In genomic region chr15:91222052-91222451, GRCh38 we compare ENCODE assay signal across 38 cellular contexts.
"Had no signal": no experiment of that assay in that cellular context is flagged by ENCODE, and none has a peak within 500 bp of the region (broad histone marks: within the 10 kb centered on the region; RNA-seq: fewer than 3 reads in every experiment).

No MANE protein-coding gene starts in this region.

- H3K4me3 ChIP-seq: ascending aorta, cardiac muscle cell had no signal

- ATAC-seq: activated CD8-positive, alpha-beta T cell treated with anti-CD3 and anti-CD28 coated beads for 36 hours; activated naive CD8-positive, alpha-beta T cell treated with anti-CD3 and anti-CD28 coated beads, Interleukin-2, amount 50 U/mL, for 24 hours; activated T-cell treated with anti-CD3 and anti-CD28 coated beads, Interleukin-2, amount 50 U/mL, for 4 hours; activated T-cell treated with anti-CD3 and anti-CD28 coated beads, Interleukin-2, amount 50 U/mL, for 72 hours; activated T-helper 17 cell treated with anti-CD3 and anti-CD28 coated beads, Interleukin-2, amount 50 U/mL, for 72 hours had no signal

- H3K36me3 Mint-ChIP-seq: activated CD4-positive, alpha-beta memory T cell treated with anti-CD3 and anti-CD28 coated beads for 36 hours; activated naive CD4-positive, alpha-beta T cell treated with anti-CD3 and anti-CD28 coated beads, Interleukin-2, amount 50 U/mL, for 24 hours; activated naive CD8-positive, alpha-beta T cell; activated naive CD8-positive, alpha-beta T cell treated with anti-CD3 and anti-CD28 coated beads, Interleukin-2, amount 10 ng/mL, durations not matched to agents 7 days and 5 days; brain had no signal

- H3K27me3 ChIP-seq: ascending aorta, cardiac muscle cell had no signal

- H3K27ac ChIP-seq: ascending aorta, cardiac muscle cell, VCaP had no signal

- FAIRE-seq: bronchial epithelial cell, TTC549 had no signal

- H3K27ac Mint-ChIP-seq: activated B cell treated with CpG ODN at 0.5 μM for 24 hours; activated CD4-positive, alpha-beta memory T cell treated with anti-CD3 and anti-CD28 coated beads for 36 hours; activated CD4-positive, alpha-beta T cell treated with anti-CD3 and anti-CD28 coated beads, Interleukin-2, amount 10 ng/mL, durations not matched to agents 24 days and 14 days; activated CD8-positive, alpha-beta T cell treated with anti-CD3 and anti-CD28 coated beads for 36 hours; activated naive CD4-positive, alpha-beta T cell treated with anti-CD3 and anti-CD28 coated beads for 36 hours; activated naive CD4-positive, alpha-beta T cell treated with anti-CD3 and anti-CD28 coated beads, Interleukin-2, amount 50 U/mL, for 24 hours; activated naive CD8-positive, alpha-beta T cell; activated naive CD8-positive, alpha-beta T cell treated with anti-CD3 and anti-CD28 coated beads, Interleukin-2, amount 10 ng/mL, durations not matched to agents 7 days and 5 days; activated naive CD8-positive, alpha-beta T cell treated with anti-CD3 and anti-CD28 coated beads, Interleukin-2, amount 50 U/mL, for 24 hours; activated T-cell treated with anti-CD3 and anti-CD28 coated beads, Interleukin-2, amount 50 U/mL, for 72 hours; activated T-helper 1 cell treated with anti-CD3 and anti-CD28 coated beads, Interleukin-12 subunit alpha, Interleukin-12 subunit beta, Interleukin-2, Interleukin-4 antibody, amounts not matched to agents 30 ng/mL and 10 ng/mL and 1 ng/mL, durations not matched to agents 14 hours and 24 hours and 36 hours; activated T-helper 17 cell treated with anti-CD3 and anti-CD28 coated beads, Interleukin-2, amount 50 U/mL, for 72 hours; T-helper 1 cell treated with Interleukin-12 subunit alpha and Interleukin-12 subunit beta and Interleukin-4 antibody, amounts not matched to agents 30 μg/mL and 1 μg/mL, for 36 hours; T-helper 2 cell treated with Interferon-gamma antibody and Interleukin-4, amounts not matched to agents 5 μg/mL and 100 μg/mL, for 36 hours had no signal

- H3K36me3 ChIP-seq: ascending aorta, cardiac muscle cell had no signal

- H3K4me1 Mint-ChIP-seq: activated B cell treated with CpG ODN at 0.5 μM for 24 hours; activated CD4-positive, alpha-beta T cell treated with anti-CD3 and anti-CD28 coated beads, Interleukin-2, amount 10 ng/mL, durations not matched to agents 24 days and 14 days; activated naive CD4-positive, alpha-beta T cell treated with anti-CD3 and anti-CD28 coated beads, Interleukin-2, amount 50 U/mL, for 24 hours; activated naive CD8-positive, alpha-beta T cell treated with anti-CD3 and anti-CD28 coated beads, Interleukin-2, amount 10 ng/mL, durations not matched to agents 7 days and 5 days; activated naive CD8-positive, alpha-beta T cell treated with anti-CD3 and anti-CD28 coated beads, Interleukin-2, amount 50 U/mL, for 24 hours; activated T-helper 17 cell treated with anti-CD3 and anti-CD28 coated beads, Interleukin-2, amount 50 U/mL, for 72 hours; brain; central memory CD8-positive, alpha-beta T cell had no signal

- DNase-seq: activated B cell treated with CpG ODN at 0.5 μM for 24 hours; activated CD4-positive, alpha-beta memory T cell treated with anti-CD3 and anti-CD28 coated beads for 36 hours; activated CD4-positive, alpha-beta T cell treated with anti-CD3 and anti-CD28 coated beads for 4 hours; activated CD4-positive, alpha-beta T cell treated with anti-CD3 and anti-CD28 coated beads, Interleukin-2, amount 10 ng/mL, durations not matched to agents 24 days and 14 days; activated CD4-positive, alpha-beta T cell treated with anti-CD3 and anti-CD28 coated beads, Interleukin-2, amount 50 U/mL, for 1 hour; activated CD4-positive, alpha-beta T cell treated with anti-CD3 and anti-CD28 coated beads, Interleukin-2, amount 50 U/mL, for 4 hours; activated CD4-positive, CD25-positive, alpha-beta regulatory T cell treated with anti-CD3 and anti-CD28 coated beads, Interleukin-2, amount 50 U/mL, for 72 hours; activated CD8-positive, alpha-beta memory T cell treated with anti-CD3 and anti-CD28 coated beads, Interleukin-2, amount 50 U/mL, for 4 hours; activated CD8-positive, alpha-beta T cell treated with anti-CD3 and anti-CD28 coated beads for 36 hours; activated effector memory CD4-positive, alpha-beta T cell treated with anti-CD3 and anti-CD28 coated beads, Interleukin-2, amount 50 U/mL, for 16 hours; activated gamma-delta T cell treated with Interleukin-2 at 50 U/mL for 16 hours; activated naive CD4-positive, alpha-beta T cell; activated naive CD4-positive, alpha-beta T cell treated with anti-CD3 and anti-CD28 coated beads for 36 hours; activated naive CD8-positive, alpha-beta T cell treated with anti-CD3 and anti-CD28 coated beads, Interleukin-2, amount 10 ng/mL, durations not matched to agents 7 days and 5 days; activated naive CD8-positive, alpha-beta T cell treated with anti-CD3 and anti-CD28 coated beads, Interleukin-2, amount 50 U/mL, for 24 hours; activated T-cell treated with anti-CD3 and anti-CD28 coated beads for 4 hours; activated T-cell treated with anti-CD3 and anti-CD28 coated beads, Interleukin-2, amount 50 U/mL, for 1 hour; activated T-cell treated with anti-CD3 and anti-CD28 coated beads, Interleukin-2, amount 50 U/mL, for 4 hours; activated T-cell treated with anti-CD3 and anti-CD28 coated beads, Interleukin-2, amount 50 U/mL, for 72 hours; amygdala; anterior cingulate cortex; cerebellar nuclear complex; T-helper 1 cell; T-helper 2 cell; T-helper 9 cell had no signal

- H3K4me3 Mint-ChIP-seq: activated B cell treated with CpG ODN at 0.5 μM for 24 hours; activated CD4-positive, alpha-beta memory T cell treated with anti-CD3 and anti-CD28 coated beads for 36 hours; activated CD4-positive, alpha-beta T cell treated with anti-CD3 and anti-CD28 coated beads, Interleukin-2, amount 10 ng/mL, durations not matched to agents 24 days and 14 days; activated CD8-positive, alpha-beta T cell treated with anti-CD3 and anti-CD28 coated beads for 36 hours; activated naive CD4-positive, alpha-beta T cell treated with anti-CD3 and anti-CD28 coated beads for 36 hours; activated naive CD4-positive, alpha-beta T cell treated with anti-CD3 and anti-CD28 coated beads, Interleukin-2, amount 50 U/mL, for 24 hours; activated naive CD8-positive, alpha-beta T cell; activated naive CD8-positive, alpha-beta T cell treated with anti-CD3 and anti-CD28 coated beads, Interleukin-2, amount 10 ng/mL, durations not matched to agents 7 days and 5 days; activated naive CD8-positive, alpha-beta T cell treated with anti-CD3 and anti-CD28 coated beads, Interleukin-2, amount 50 U/mL, for 24 hours; activated T-cell treated with anti-CD3 and anti-CD28 coated beads, Interleukin-2, amount 50 U/mL, for 4 hours; activated T-cell treated with anti-CD3 and anti-CD28 coated beads, Interleukin-2, amount 50 U/mL, for 72 hours; activated T-helper 1 cell treated with anti-CD3 and anti-CD28 coated beads, Interleukin-12 subunit alpha, Interleukin-12 subunit beta, Interleukin-2, Interleukin-4 antibody, amounts not matched to agents 30 ng/mL and 10 ng/mL and 1 ng/mL, durations not matched to agents 14 hours and 24 hours and 36 hours; activated T-helper 17 cell treated with anti-CD3 and anti-CD28 coated beads, Interleukin-2, amount 50 U/mL, for 72 hours; brain; central memory CD8-positive, alpha-beta T cell; T-helper 1 cell treated with Interleukin-12 subunit alpha and Interleukin-12 subunit beta and Interleukin-4 antibody, amounts not matched to agents 30 μg/mL and 1 μg/mL, for 36 hours; T-helper 2 cell treated with Interferon-gamma antibody and Interleukin-4, amounts not matched to agents 5 μg/mL and 100 μg/mL, for 36 hours had no signal

- H3K9me3 ChIP-seq: ascending aorta had no signal

- H3K9me3 Mint-ChIP-seq: activated B cell treated with CpG ODN at 0.5 μM for 24 hours; activated CD4-positive, alpha-beta memory T cell treated with anti-CD3 and anti-CD28 coated beads for 36 hours; activated CD4-positive, alpha-beta T cell treated with anti-CD3 and anti-CD28 coated beads, Interleukin-2, amount 10 ng/mL, durations not matched to agents 24 days and 14 days; activated CD8-positive, alpha-beta T cell treated with anti-CD3 and anti-CD28 coated beads for 36 hours; activated naive CD4-positive, alpha-beta T cell treated with anti-CD3 and anti-CD28 coated beads for 36 hours; activated naive CD4-positive, alpha-beta T cell treated with anti-CD3 and anti-CD28 coated beads, Interleukin-2, amount 50 U/mL, for 24 hours; activated naive CD8-positive, alpha-beta T cell treated with anti-CD3 and anti-CD28 coated beads, Interleukin-2, amount 10 ng/mL, durations not matched to agents 7 days and 5 days; activated naive CD8-positive, alpha-beta T cell treated with anti-CD3 and anti-CD28 coated beads, Interleukin-2, amount 50 U/mL, for 24 hours; activated T-cell treated with anti-CD3 and anti-CD28 coated beads, Interleukin-2, amount 50 U/mL, for 4 hours; activated T-cell treated with anti-CD3 and anti-CD28 coated beads, Interleukin-2, amount 50 U/mL, for 72 hours; activated T-helper 1 cell treated with anti-CD3 and anti-CD28 coated beads, Interleukin-12 subunit alpha, Interleukin-12 subunit beta, Interleukin-2, Interleukin-4 antibody, amounts not matched to agents 30 ng/mL and 10 ng/mL and 1 ng/mL, durations not matched to agents 14 hours and 24 hours and 36 hours; activated T-helper 17 cell treated with anti-CD3 and anti-CD28 coated beads, Interleukin-2, amount 50 U/mL, for 72 hours; brain; central memory CD8-positive, alpha-beta T cell; T-helper 1 cell treated with Interleukin-12 subunit alpha and Interleukin-12 subunit beta and Interleukin-4 antibody, amounts not matched to agents 30 μg/mL and 1 μg/mL, for 36 hours; T-helper 2 cell treated with Interferon-gamma antibody and Interleukin-4, amounts not matched to agents 5 μg/mL and 100 μg/mL, for 36 hours had no signal

- H3K4me1 ChIP-seq: ascending aorta had no signal
